ENCODE assay signal across 17 cellular contexts in the genomic region with DNA sequence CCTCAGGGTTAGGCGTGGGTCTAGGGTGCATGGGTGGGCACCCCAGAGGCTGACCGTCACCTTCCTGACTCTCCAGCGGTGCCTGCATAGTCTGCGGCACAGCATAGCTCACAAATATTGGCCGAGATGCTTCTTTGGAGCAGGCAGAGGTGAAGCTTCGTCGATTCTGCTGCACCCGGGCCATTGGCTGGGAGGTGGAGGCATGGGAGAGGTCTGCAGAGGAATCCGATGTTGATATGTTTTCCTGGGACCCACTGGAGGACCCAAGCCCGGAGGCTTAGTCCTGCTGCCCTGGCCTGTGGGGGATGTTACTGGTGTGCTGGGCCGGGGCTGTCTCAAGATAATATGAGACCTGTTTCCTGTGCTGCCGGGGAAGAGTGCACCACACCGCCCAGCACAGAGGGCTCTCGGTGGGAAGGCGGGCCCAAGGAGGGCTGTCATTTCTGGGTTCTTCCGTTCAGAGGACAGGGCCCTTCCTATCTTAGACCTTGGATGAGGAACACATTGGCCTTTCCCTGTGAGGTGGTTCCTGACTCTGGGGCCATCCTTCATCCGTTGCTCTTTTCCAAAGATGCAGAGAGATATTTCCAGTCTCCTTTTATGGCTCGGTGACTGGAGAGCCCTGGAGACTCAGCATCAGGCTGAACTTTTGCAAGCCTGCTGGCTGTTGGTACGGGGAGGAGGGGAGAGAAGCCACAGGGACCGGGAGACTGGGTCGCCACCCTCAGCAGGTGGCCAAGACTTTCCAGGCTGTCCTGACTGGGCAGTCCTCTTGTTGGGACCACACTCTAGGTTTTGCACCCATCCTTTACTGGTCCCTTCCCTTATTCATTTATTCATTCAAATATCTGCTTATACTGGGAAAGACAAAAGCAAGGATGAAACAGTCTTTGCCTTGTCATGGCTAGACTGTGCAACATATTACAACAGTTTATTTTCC.
"Had no signal": no experiment of that assay in that cellular context is flagged by ENCODE, and none has a peak within 500 bp of the region (broad histone marks: within the 10 kb centered on the region; RNA-seq: fewer than 3 reads in every experiment).

No MANE protein-coding gene starts in this region.

- H3K4me3 Mint-ChIP-seq: activated naive CD8-positive, alpha-beta T cell treated with anti-CD3 and anti-CD28 coated beads, Interleukin-2, amount 10 ng/mL, durations not matched to agents 7 days and 5 days; activated T-cell treated with anti-CD3 and anti-CD28 coated beads, Interleukin-2, amount 50 U/mL, for 72 hours; T-helper 17 cell had no signal

- H3K36me3 Mint-ChIP-seq: activated naive CD8-positive, alpha-beta T cell treated with anti-CD3 and anti-CD28 coated beads, Interleukin-2, amount 10 ng/mL, durations not matched to agents 7 days and 5 days had no signal

- H3K27ac ChIP-seq: colonic mucosa, epithelial cell of prostate, gastroesophageal sphincter, ovary, thyroid gland had no signal

- H3K9me3 Mint-ChIP-seq: activated naive CD8-positive, alpha-beta T cell treated with anti-CD3 and anti-CD28 coated beads, Interleukin-2, amount 10 ng/mL, durations not matched to agents 7 days and 5 days; activated T-cell treated with anti-CD3 and anti-CD28 coated beads, Interleukin-2, amount 50 U/mL, for 72 hours had no signal

- ATAC-seq: activated CD4-positive, CD25-positive, alpha-beta regulatory T cell treated with anti-CD3 and anti-CD28 coated beads, Interleukin-2, amount 50 U/mL, for 24 hours; activated T-cell treated with anti-CD3 and anti-CD28 coated beads, Interleukin-2, amount 50 U/mL, for 72 hours; gastroesophageal sphincter; T-helper 17 cell had no signal

- H3K27ac Mint-ChIP-seq: activated naive CD8-positive, alpha-beta T cell treated with anti-CD3 and anti-CD28 coated beads, Interleukin-2, amount 10 ng/mL, durations not matched to agents 7 days and 5 days; activated T-cell treated with anti-CD3 and anti-CD28 coated beads, Interleukin-2, amount 50 U/mL, for 72 hours; T-helper 17 cell had no signal

- H3K27me3 Mint-ChIP-seq: activated naive CD8-positive, alpha-beta T cell treated with anti-CD3 and anti-CD28 coated beads, Interleukin-2, amount 10 ng/mL, durations not matched to agents 7 days and 5 days had no signal

- H3K9me3 ChIP-seq: colonic mucosa, gastroesophageal sphincter, ovary, thyroid gland had no signal

- H3K27me3 ChIP-seq: colonic mucosa, gastroesophageal sphincter, ovary, thyroid gland had no signal

- H3K36me3 ChIP-seq: colonic mucosa, ovary, thyroid gland had no signal

- DNase-seq: activated CD4-positive, alpha-beta T cell treated with anti-CD3 and anti-CD28 coated beads, Interleukin-2, amount 50 U/mL, for 4 hours; activated gamma-delta T cell treated with Interleukin-2 at 50 U/mL for 16 hours; activated naive CD8-positive, alpha-beta T cell treated with anti-CD3 and anti-CD28 coated beads, Interleukin-2, amount 10 ng/mL, durations not matched to agents 7 days and 5 days; activated T-cell treated with anti-CD3 and anti-CD28 coated beads, Interleukin-2, amount 50 U/mL, for 72 hours; colonic mucosa; hypothalamus; ovary; SIG-M5; stimulated activated CD4-positive, alpha-beta T cell treated with anti-CD3 and anti-CD28 coated beads, Interleukin-15, amount 100 ng/mL, for 24 hours; stimulated activated CD4-positive, alpha-beta T cell treated with anti-CD3 and anti-CD28 coated beads, Interleukin-4, amount 100 ng/mL, for 24 hours; T-helper 17 cell; thyroid gland had no signal

- H3K4me1 ChIP-seq: colonic mucosa had no signal

- FAIRE-seq: astrocyte, TTC549 had no signal

- H3K4me3 ChIP-seq: colonic mucosa, gastroesophageal sphincter, ovary, thyroid gland had no signal
